Comparison of ENCODE assay signal across 1 cellular context in genomic region chr6:30841644-30842504, GRCh38.
TF ChIP-seq lines count a peak whose summit lies in the region.

No MANE protein-coding gene starts in this region.

TF ChIP-seq in GM12878, 131 proteins besides CTCF, POLR2A, EP300 and RAD21:
- 0 out of 2 replicates have a peak, but pooled peaks have one; percentile 26 for TF ChIP-seq RUNX3 (IDR thresholded peaks at IDR 0.05; ENCODE audit: low read length)
- 0 out of 4 replicates have a peak, but pooled peaks of 1 of the 2 experiments have one; percentile 5 for TF ChIP-seq BHLHE40 (IDR thresholded peaks at IDR 0.05; ENCODE audit: borderline replicate concordance in 1 of 2, low read depth in 2 of 2, low read length in 1 of 2)
- no peak for TF ChIP-seq RELA (IDR thresholded peaks at IDR 0.05; ENCODE audit: borderline replicate concordance, partially characterized antibody)
- TF ChIP-seq NR2C1 (IDR thresholded peaks at IDR 0.05), result peak; percentile 68
- peak; percentile 30 for TF ChIP-seq MLLT1 (IDR thresholded peaks at IDR 0.05)
- 0 out of 2 replicates have a peak, but pooled peaks have one; percentile 14 for TF ChIP-seq NBN (IDR thresholded peaks at IDR 0.05)
- TF ChIP-seq, protein P1, sequence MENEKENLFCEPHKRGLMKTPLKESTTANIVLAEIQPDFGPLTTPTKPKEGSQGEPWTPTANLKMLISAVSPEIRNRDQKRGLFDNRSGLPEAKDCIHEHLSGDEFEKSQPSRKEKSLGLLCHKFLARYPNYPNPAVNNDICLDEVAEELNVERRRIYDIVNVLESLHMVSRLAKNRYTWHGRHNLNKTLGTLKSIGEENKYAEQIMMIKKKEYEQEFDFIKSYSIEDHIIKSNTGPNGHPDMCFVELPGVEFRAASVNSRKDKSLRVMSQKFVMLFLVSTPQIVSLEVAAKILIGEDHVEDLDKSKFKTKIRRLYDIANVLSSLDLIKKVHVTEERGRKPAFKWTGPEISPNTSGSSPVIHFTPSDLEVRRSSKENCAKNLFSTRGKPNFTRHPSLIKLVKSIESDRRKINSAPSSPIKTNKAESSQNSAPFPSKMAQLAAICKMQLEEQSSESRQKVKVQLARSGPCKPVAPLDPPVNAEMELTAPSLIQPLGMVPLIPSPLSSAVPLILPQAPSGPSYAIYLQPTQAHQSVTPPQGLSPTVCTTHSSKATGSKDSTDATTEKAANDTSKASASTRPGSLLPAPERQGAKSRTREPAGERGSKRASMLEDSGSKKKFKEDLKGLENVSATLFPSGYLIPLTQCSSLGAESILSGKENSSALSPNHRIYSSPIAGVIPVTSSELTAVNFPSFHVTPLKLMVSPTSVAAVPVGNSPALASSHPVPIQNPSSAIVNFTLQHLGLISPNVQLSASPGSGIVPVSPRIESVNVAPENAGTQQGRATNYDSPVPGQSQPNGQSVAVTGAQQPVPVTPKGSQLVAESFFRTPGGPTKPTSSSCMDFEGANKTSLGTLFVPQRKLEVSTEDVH (IDR thresholded peaks at IDR 0.05; ENCODE audit: low read depth, partially characterized antibody), result no peak
- TF ChIP-seq ZBTB33 (IDR thresholded peaks at IDR 0.05), result no peak
- peak in 1 of 2 experiments; percentile 42; a peak in 2 of 4 replicates for TF ChIP-seq IKZF2 (IDR thresholded peaks at IDR 0.05)
- TF ChIP-seq SMARCA5 (IDR thresholded peaks at IDR 0.05), result no peak
- TF ChIP-seq MTA2 (IDR thresholded peaks at IDR 0.05; ENCODE audit: low read depth), result peak; percentile 80
- peak; percentile 99 for TF ChIP-seq NR2F1 (conservative IDR thresholded peaks at IDR 0.05)
- TF ChIP-seq, protein P2, sequence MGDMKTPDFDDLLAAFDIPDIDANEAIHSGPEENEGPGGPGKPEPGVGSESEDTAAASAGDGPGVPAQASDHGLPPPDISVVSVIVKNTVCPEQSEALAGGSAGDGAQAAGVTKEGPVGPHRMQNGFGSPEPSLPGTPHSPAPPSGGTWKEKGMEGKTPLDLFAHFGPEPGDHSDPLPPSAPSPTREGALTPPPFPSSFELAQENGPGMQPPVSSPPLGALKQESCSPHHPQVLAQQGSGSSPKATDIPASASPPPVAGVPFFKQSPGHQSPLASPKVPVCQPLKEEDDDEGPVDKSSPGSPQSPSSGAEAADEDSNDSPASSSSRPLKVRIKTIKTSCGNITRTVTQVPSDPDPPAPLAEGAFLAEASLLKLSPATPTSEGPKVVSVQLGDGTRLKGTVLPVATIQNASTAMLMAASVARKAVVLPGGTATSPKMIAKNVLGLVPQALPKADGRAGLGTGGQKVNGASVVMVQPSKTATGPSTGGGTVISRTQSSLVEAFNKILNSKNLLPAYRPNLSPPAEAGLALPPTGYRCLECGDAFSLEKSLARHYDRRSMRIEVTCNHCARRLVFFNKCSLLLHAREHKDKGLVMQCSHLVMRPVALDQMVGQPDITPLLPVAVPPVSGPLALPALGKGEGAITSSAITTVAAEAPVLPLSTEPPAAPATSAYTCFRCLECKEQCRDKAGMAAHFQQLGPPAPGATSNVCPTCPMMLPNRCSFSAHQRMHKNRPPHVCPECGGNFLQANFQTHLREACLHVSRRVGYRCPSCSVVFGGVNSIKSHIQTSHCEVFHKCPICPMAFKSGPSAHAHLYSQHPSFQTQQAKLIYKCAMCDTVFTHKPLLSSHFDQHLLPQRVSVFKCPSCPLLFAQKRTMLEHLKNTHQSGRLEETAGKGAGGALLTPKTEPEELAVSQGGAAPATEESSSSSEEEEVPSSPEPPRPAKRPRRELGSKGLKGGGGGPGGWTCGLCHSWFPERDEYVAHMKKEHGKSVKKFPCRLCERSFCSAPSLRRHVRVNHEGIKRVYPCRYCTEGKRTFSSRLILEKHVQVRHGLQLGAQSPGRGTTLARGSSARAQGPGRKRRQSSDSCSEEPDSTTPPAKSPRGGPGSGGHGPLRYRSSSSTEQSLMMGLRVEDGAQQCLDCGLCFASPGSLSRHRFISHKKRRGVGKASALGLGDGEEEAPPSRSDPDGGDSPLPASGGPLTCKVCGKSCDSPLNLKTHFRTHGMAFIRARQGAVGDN (IDR thresholded peaks at IDR 0.05), result peak; percentile 31; the same call in 1 of the 2 replicates
- peak; percentile 76 for TF ChIP-seq DPF2 (IDR thresholded peaks at IDR 0.05)
- peak; percentile 65 for TF ChIP-seq IKZF1 (conservative IDR thresholded peaks at IDR 0.05)
- peak; percentile 62 for TF ChIP-seq ATF7 (IDR thresholded peaks at IDR 0.05; ENCODE audit: low read depth)
- TF ChIP-seq, protein P3, sequence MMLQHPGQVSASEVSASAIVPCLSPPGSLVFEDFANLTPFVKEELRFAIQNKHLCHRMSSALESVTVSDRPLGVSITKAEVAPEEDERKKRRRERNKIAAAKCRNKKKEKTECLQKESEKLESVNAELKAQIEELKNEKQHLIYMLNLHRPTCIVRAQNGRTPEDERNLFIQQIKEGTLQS (IDR thresholded peaks at IDR 0.05; ENCODE audit: borderline replicate concordance, extremely low read depth, low read depth, low read length), result no peak
- TF ChIP-seq, protein P4, sequence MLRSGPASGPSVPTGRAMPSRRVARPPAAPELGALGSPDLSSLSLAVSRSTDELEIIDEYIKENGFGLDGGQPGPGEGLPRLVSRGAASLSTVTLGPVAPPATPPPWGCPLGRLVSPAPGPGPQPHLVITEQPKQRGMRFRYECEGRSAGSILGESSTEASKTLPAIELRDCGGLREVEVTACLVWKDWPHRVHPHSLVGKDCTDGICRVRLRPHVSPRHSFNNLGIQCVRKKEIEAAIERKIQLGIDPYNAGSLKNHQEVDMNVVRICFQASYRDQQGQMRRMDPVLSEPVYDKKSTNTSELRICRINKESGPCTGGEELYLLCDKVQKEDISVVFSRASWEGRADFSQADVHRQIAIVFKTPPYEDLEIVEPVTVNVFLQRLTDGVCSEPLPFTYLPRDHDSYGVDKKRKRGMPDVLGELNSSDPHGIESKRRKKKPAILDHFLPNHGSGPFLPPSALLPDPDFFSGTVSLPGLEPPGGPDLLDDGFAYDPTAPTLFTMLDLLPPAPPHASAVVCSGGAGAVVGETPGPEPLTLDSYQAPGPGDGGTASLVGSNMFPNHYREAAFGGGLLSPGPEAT (IDR thresholded peaks at IDR 0.05; ENCODE audit: low read depth), result peak; percentile 48; the same call in 1 of the 2 replicates
- TF ChIP-seq, protein P5, sequence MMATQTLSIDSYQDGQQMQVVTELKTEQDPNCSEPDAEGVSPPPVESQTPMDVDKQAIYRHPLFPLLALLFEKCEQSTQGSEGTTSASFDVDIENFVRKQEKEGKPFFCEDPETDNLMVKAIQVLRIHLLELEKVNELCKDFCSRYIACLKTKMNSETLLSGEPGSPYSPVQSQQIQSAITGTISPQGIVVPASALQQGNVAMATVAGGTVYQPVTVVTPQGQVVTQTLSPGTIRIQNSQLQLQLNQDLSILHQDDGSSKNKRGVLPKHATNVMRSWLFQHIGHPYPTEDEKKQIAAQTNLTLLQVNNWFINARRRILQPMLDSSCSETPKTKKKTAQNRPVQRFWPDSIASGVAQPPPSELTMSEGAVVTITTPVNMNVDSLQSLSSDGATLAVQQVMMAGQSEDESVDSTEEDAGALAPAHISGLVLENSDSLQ (IDR thresholded peaks at IDR 0.05), result peak; percentile 53; the same call in 1 of the 2 replicates
